ENCODE assay signal across 16 cellular contexts in genomic region chr14:22972313-22972930, GRCh38.
"Had no signal": no experiment of that assay in that cellular context is flagged by ENCODE, and none has a peak within 500 bp of the region (broad histone marks: within the 10 kb centered on the region; RNA-seq: fewer than 3 reads in every experiment).

No MANE protein-coding gene starts in this region.

- ATAC-seq: gastrocnemius medialis; heart right ventricle; mucosa of descending colon; naive thymus-derived CD8-positive, alpha-beta T cell had no signal

- H3K27ac ChIP-seq: esophagus muscularis mucosa, gastrocnemius medialis, heart right ventricle, neural progenitor cell, ovary had no signal

- H3K27me3 ChIP-seq: esophagus muscularis mucosa, gastrocnemius medialis, heart right ventricle, neural progenitor cell, ovary had no signal

- H3K9me3 ChIP-seq: esophagus muscularis mucosa, gastrocnemius medialis, heart right ventricle, mucosa of descending colon, ovary had no signal

- DNase-seq: effector memory CD4-positive, alpha-beta T cell; gastrocnemius medialis; heart right ventricle; hypothalamus; kidney glomerular epithelial cell; mucosa of descending colon; naive thymus-derived CD8-positive, alpha-beta T cell; nucleus accumbens; ovary; right cardiac atrium; stimulated activated CD4-positive, alpha-beta T cell treated with anti-CD3 and anti-CD28 coated beads, Interleukin-2, amount 100 ng/mL, for 48 hours; stimulated activated naive CD4-positive, alpha-beta T cell treated with Interleukin-2 at 50 U/mL for 16 hours; trophoblast cell had no signal

- H3K4me3 Mint-ChIP-seq: naive thymus-derived CD8-positive, alpha-beta T cell; neural progenitor cell had no signal

- H3K4me1 ChIP-seq: gastrocnemius medialis had no signal

- H3K36me3 Mint-ChIP-seq: naive thymus-derived CD8-positive, alpha-beta T cell had no signal

- H3K27ac Mint-ChIP-seq: naive thymus-derived CD8-positive, alpha-beta T cell; neural progenitor cell had no signal

- H3K36me3 ChIP-seq: gastrocnemius medialis, ovary had no signal

- H3K4me2 ChIP-seq: neural progenitor cell, smooth muscle cell had no signal

- H3K4me3 ChIP-seq: esophagus muscularis mucosa, gastrocnemius medialis, heart right ventricle, mucosa of descending colon, neural progenitor cell, ovary, smooth muscle cell had no signal

- H3K9me3 Mint-ChIP-seq: naive thymus-derived CD8-positive, alpha-beta T cell had no signal

- H2AFZ ChIP-seq: neural progenitor cell had no signal

- H3K9ac ChIP-seq: neural progenitor cell had no signal

- H3K4me1 Mint-ChIP-seq: naive thymus-derived CD8-positive, alpha-beta T cell had no signal
